Comparison of ENCODE assay signal across 8 cellular contexts in the genomic region with DNA sequence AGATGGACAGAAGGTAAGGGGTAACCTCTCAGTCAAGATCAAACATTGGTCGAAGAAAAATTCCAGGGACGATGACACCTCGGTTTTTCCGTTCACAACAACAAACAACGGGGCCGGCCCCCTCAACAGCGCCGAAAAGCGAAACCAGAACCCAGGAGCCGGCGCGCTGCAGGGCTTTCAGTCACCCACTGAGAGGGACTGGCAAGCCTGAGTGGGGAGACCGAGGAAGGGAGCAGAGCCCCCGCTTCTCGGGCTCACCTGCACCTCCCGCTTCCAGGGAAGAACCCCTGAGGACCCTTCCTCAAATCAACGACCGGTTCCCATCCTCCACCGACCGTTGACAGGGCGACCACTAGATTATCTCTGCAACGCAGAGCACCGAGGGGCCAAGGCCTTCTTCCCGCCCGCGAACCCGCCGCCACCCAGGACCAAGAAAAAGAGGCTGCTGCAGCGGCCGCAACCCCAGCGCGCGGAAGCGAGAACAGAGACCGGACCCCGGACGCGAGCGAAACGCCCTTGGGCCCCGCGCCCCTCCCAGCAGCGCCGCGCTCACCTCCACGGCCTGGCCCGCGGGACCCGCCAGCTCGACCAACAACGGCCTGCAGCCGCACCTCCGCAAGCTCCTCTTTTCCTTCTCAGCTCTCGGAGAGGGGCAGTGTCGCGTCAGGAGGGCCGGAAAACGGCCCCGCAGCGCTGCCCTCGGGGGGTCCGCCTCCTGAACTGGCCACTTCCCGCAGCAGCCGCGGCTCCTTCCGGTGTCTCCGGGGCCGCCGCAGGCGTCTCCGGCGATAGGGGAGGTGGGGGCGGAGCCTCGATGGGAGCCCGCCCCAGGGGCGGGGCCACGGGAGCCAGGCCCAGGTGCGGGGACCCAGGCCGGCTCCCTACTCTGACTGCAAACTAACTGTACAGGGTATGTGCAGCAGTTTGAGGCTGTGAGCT. TPM values are rescaled to one million over a fixed set of nuclear protein-coding genes. Genes with fewer than 3 reads are reported as not detected.
A peak's percentile ranks its signal among the peaks of the same experiment; 100 is the strongest.
DNase-seq lines count a peak whose midpoint lies in the region; ATAC-seq and TF ChIP-seq lines count a peak whose summit lies in the region.

Gene USP33, minus strand, starts transcription at position 763 of the 939 bp plus-strand sequence. CDS start 18,155 bp downstream, outside the sequence.

- peak within 1 kb of the TSS; percentile 94 for H3K27ac Mint-ChIP-seq in T-helper 17 cell

- H3K9me3 ChIP-seq in T-helper 17 cell (ENCODE audit: control insufficient read depth, low read length, poor library complexity, severe bottlenecking) (no peaks in the 10 kb centered on the region), uterus (no peaks in the 10 kb centered on the region)

- no peaks in the 10 kb centered on the region for H3K27me3 ChIP-seq in uterus

- ATAC-seq in HG02759 (IDR thresholded peaks at IDR 0.05; ENCODE audit: unreplicated experiment) (peak; percentile 97), T-helper 17 cell (peak; percentile 96), left ventricle myocardium superior (peak; percentile 99)

- no peaks in the 10 kb centered on the region for H3K4me1 ChIP-seq in uterus

- DNase-seq in GM13976 (ENCODE audit: low spot score) (peak; percentile 95), NCI-H1417 (lab: John Stamatoyannopoulos, UW) (peak; percentile 92 to 93 (median 93)), T-helper 17 cell (peak; percentile 90 to 92 (median 92)), amniotic stem cell (lab: John Stamatoyannopoulos, UW) (peak; percentile 61), left ventricle myocardium superior (peak; percentile 95), pulmonary artery endothelial cell (ENCODE audit: low read depth, low spot score) (no peak), uterus (peak; percentile 83 to 92)

- TF ChIP-seq CTCF in GM13976 (IDR thresholded peaks at IDR 0.05; ENCODE audit: borderline replicate concordance, control extremely low read depth, extremely low read depth, insufficient read depth, missing control alignments) (no peak), uterus (IDR thresholded peaks at IDR 0.05) (peak in 2 of 4 experiments; percentile 7 to 18)

- TF ChIP-seq POLR2A in uterus (IDR thresholded peaks at IDR 0.05) = peak; percentile 77 to 87

- intact Hi-C loops in left ventricle myocardium superior (cut with micrococcal nuclease) = no loop called here
- intact Hi-C loops in uterus (cut with DNase I; ENCODE audit: low total_unique reads) = no loop called here

- H3K36me3 Mint-ChIP-seq in T-helper 17 cell (ENCODE audit: low read depth) = peaks cover 2% of the 10 kb centered on the region

- peaks cover 27% of the 10 kb centered on the region for H3K4me1 Mint-ChIP-seq in T-helper 17 cell

- peak within 1 kb of the TSS; percentile 72 to 100 for H3K4me3 ChIP-seq in uterus

- H3K27me3 Mint-ChIP-seq in T-helper 17 cell = no peaks in the 10 kb centered on the region

- in situ Hi-C loops in GM13976 (cut with MboI; ENCODE audit: low sequenced_read_pairs, unreplicated experiment) = no loop called here

- no peaks in the 10 kb centered on the region for H3K36me3 ChIP-seq in uterus

- H3K4me3 Mint-ChIP-seq in T-helper 17 cell = peak within 1 kb of the TSS; percentile 96

- peak within 1 kb of the TSS; percentile 82 to 88 for H3K27ac ChIP-seq in uterus

RNA-seq across cellular contexts. Expression of gene USP33, which starts in this region (rescaled TPM):
- 10 to 100 TPM; 59.1 to 66.9 TPM for total RNA-seq in T-helper 17 cell
- 29.0 TPM for total RNA-seq in left ventricle myocardium superior
- total RNA-seq in pulmonary artery endothelial cell = 57.1 and 81.9 TPM in 2 replicates
- total RNA-seq in uterus = 100 to 1,000 TPM in 2 of 4 donors, 10 to 100 TPM in 2; 67.1 to 193 (median 123) TPM
